In genomic region chr6:150144294-150144868, GRCh38 we compare ENCODE assay signal across 10 cellular contexts. TPM values are rescaled to one million over a fixed set of nuclear protein-coding genes. Genes with fewer than 3 reads are reported as not detected.
DNase-seq lines count a peak whose midpoint lies in the region; ATAC-seq and TF ChIP-seq lines count a peak whose summit lies in the region.
"Had no signal": no experiment of that assay in that cellular context is flagged by ENCODE, and none has a peak within 500 bp of the region (broad histone marks: within the 10 kb centered on the region; RNA-seq: fewer than 3 reads in every experiment).

No MANE protein-coding gene starts in this region.

- TF ChIP-seq CTCF in endothelial cell (IDR thresholded peaks at IDR 0.05; ENCODE audit: unreplicated experiment): no peak
- TF ChIP-seq CTCF in nephron (IDR thresholded peaks at IDR 0.05; ENCODE audit: unreplicated experiment in 3 of 3): no peak

- peaks cover 22% of the 10 kb centered on the region for H3K27me3 ChIP-seq in CD8-positive, alpha-beta memory T cell (ENCODE audit: insufficient read depth, low read length, poor library complexity, severe bottlenecking)

- CTCF ChIA-PET in CD8-positive, alpha-beta memory T cell (lab: Charles Lee): interaction anchor here (1.0 to 1.4 kb wide), 3 partner anchors 8 to 251 kb away, joined by 3 to 4 read pairs (median 3); no protein-coding TSS in a partner anchor

- no peak for ATAC-seq in HG03097 (IDR thresholded peaks at IDR 0.05; ENCODE audit: low FRiP score, unreplicated experiment)

- no peaks in the 10 kb centered on the region for H3K4me1 ChIP-seq in CD8-positive, alpha-beta memory T cell (ENCODE audit: insufficient read depth, low read length)

- H3K9me3 ChIP-seq in CD8-positive, alpha-beta memory T cell (ENCODE audit: low read length): no peaks in the 10 kb centered on the region

- H3K36me3 ChIP-seq in CD8-positive, alpha-beta memory T cell (ENCODE audit: insufficient read depth, low read length): no peaks in the 10 kb centered on the region

- POLR2A ChIA-PET in CD8-positive, alpha-beta memory T cell (lab: Charles Lee): no interaction called here

- H3K27me3 Mint-ChIP-seq in CD8-positive, alpha-beta memory T cell: peaks cover 57 to 78% of the 10 kb centered on the region in 2 donors
- peaks cover 9% of the 10 kb centered on the region for H3K27me3 Mint-ChIP-seq in endothelial cell (ENCODE audit: unreplicated experiment)
- peaks cover 90% of the 10 kb centered on the region for H3K27me3 Mint-ChIP-seq in nephron (ENCODE audit: low read depth)

- H3K4me1 Mint-ChIP-seq in CD8-positive, alpha-beta memory T cell: peaks cover 7 to 16% (median 11%) of the 10 kb centered on the region in 3 donors
- H3K4me1 Mint-ChIP-seq in endothelial cell (ENCODE audit: unreplicated experiment) (peaks cover 15% of the 10 kb centered on the region), nephron (peaks cover 15% of the 10 kb centered on the region)

- H3K27ac ChIP-seq in CD8-positive, alpha-beta memory T cell (ENCODE audit: low read depth, low read length): peak overlapping the region; percentile 17

- peak overlapping the region in 6 of 7 donors; percentile 20 to 79 (median 58) for H3K4me3 Mint-ChIP-seq in CD8-positive, alpha-beta memory T cell
- peak overlapping the region; percentile 90 for H3K4me3 Mint-ChIP-seq in endothelial cell (ENCODE audit: unreplicated experiment)
- peak overlapping the region; percentile 89 to 91 (median 90) for H3K4me3 Mint-ChIP-seq in nephron

- H3K9me3 Mint-ChIP-seq in CD8-positive, alpha-beta memory T cell: peaks cover 0 to 2% (median 0%) of the 10 kb centered on the region in 5 donors
- H3K9me3 Mint-ChIP-seq in endothelial cell (ENCODE audit: unreplicated experiment) (no peaks in the 10 kb centered on the region), nephron (no peaks in the 10 kb centered on the region)

- H3K4me3 ChIP-seq in CD8-positive, alpha-beta memory T cell (ENCODE audit: low read length): no peak overlapping the region

- DNase-seq in CD8-positive, alpha-beta memory T cell: no peak
- peak; percentile 2 for DNase-seq in MV-4-11 (lab: John Stamatoyannopoulos, UW)
- no peak for DNase-seq in endothelial cell (ENCODE audit: low spot score)
- DNase-seq in UCSD-AML1 (lab: John Stamatoyannopoulos, UW; ENCODE audit: unreplicated experiment): no peak
- DNase-seq in NCI-H524 treated with DMSO at 0.1 percent for 48 hours (lab: John Stamatoyannopoulos, UW): no peak
- DNase-seq in stimulated activated CD4-positive, alpha-beta T cell treated with anti-CD3 and anti-CD28 coated beads, Interleukin-12 subunit alpha, Interleukin-12 subunit beta, amount 100 ng/mL, for 4 hours: no peak
- DNase-seq: EL had no signal

- no peak overlapping the region for H3K27ac Mint-ChIP-seq in CD8-positive, alpha-beta memory T cell
- H3K27ac Mint-ChIP-seq in endothelial cell (ENCODE audit: unreplicated experiment): no peak overlapping the region
- H3K27ac Mint-ChIP-seq in nephron: peak overlapping the region in 1 of 3 experiments; percentile 74

- H3K36me3 Mint-ChIP-seq in CD8-positive, alpha-beta memory T cell: no peaks in the 10 kb centered on the region
- H3K36me3 Mint-ChIP-seq in endothelial cell (ENCODE audit: low read depth, unreplicated experiment): no peaks in the 10 kb centered on the region
- H3K36me3 Mint-ChIP-seq in nephron (ENCODE audit: low read depth): no peaks in the 10 kb centered on the region

RNA-seq across cellular contexts. Expression of gene PPP1R14C, which starts 1.5 kb away (rescaled TPM):
- total RNA-seq in CD8-positive, alpha-beta memory T cell: 1 to 10 TPM; 1.4 to 1.6 TPM
- 0.76 TPM for polyA plus RNA-seq in CD8-positive, alpha-beta memory T cell
- 2.5 TPM for total RNA-seq in endothelial cell (ENCODE audit: unreplicated experiment)
- total RNA-seq: RPMI7951 had no signal
